In genomic region chr2:222683805-222684204, GRCh38 we compare ENCODE assay signal across 2 cellular contexts.
TF ChIP-seq lines count a peak whose summit lies in the region.

No MANE protein-coding gene starts in this region.

TF ChIP-seq in liver, 16 proteins besides CTCF, POLR2A, EP300 and RAD21:
- TF ChIP-seq EGR1 (IDR thresholded peaks at IDR 0.05; ENCODE audit: low read depth in 2 of 2) (no peak), MAX (IDR thresholded peaks at IDR 0.05) (no peak), ATF3 (IDR thresholded peaks at IDR 0.05) (no peak), SP1 (IDR thresholded peaks at IDR 0.05) (peak; percentile 26), JUND (IDR thresholded peaks at IDR 0.05) (no peak), RXRA (IDR thresholded peaks at IDR 0.05) (peak in 1 of 2 donors; percentile 52), FOXA2 (IDR thresholded peaks at IDR 0.05) (no peak), FOXA1 (IDR thresholded peaks at IDR 0.05) (no peak), HNF4G (IDR thresholded peaks at IDR 0.05) (no peak), REST (IDR thresholded peaks at IDR 0.05) (no peak), HNF4A (conservative IDR thresholded peaks at IDR 0.05) (peak; percentile 40 to 58), TAF1 (conservative IDR thresholded peaks at IDR 0.05) (no peak)

TF ChIP-seq in HepG2, 621 proteins besides CTCF, POLR2A, EP300 and RAD21:
- TF ChIP-seq CSRNP2 (CRISPR knock-in tag; conservative IDR thresholded peaks at IDR 0.05; ENCODE audit: low read depth) = no peak
